In the genomic region with DNA sequence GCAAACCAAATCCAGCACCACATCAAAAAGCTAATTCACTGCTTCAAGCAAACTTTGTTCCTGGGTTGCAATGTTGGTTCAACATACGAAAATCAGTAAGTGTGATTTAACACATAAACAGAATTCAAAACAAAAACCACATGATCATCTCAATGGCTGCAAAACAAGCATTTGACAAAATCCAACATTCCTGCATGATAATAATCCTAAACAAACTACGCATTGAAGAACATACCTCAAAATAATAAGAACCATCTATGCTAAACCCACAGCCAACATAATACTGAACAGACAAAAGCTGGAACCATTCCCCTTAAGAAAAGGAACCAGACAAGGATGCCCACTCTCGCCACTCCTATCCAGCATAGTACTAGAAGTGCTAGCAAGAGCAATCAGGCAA, we compare ENCODE assay signal across 23 cellular contexts. TPM values are rescaled to one million over a fixed set of nuclear protein-coding genes. Genes with fewer than 3 reads are reported as not detected.
DNase-seq lines count a peak whose midpoint lies in the region; ATAC-seq and TF ChIP-seq lines count a peak whose summit lies in the region.
"Had no signal": no experiment of that assay in that cellular context is flagged by ENCODE, and none has a peak within 500 bp of the region (broad histone marks: within the 10 kb centered on the region; RNA-seq: fewer than 3 reads in every experiment).

No MANE protein-coding gene starts in this region.

- peaks cover 19% of the 10 kb centered on the region for H3K79me2 ChIP-seq in osteoblast (ENCODE audit: insufficient read depth, low read length)

- no peak overlapping the region for H3K9ac ChIP-seq in HUES64 (ENCODE audit: low read depth, low read length)
- H3K9ac ChIP-seq: BLaER1, KMS-11 had no signal

- H3K4me3 Mint-ChIP-seq in natural killer cell, result no peak overlapping the region
- no peak overlapping the region for H3K4me3 Mint-ChIP-seq in natural killer cell treated with Interleukin-12 subunit alpha and Interleukin-12 subunit beta and Interleukin-15 and Interleukin-18, amount 100 ng/mL, for 72 hours

- ATAC-seq in natural killer cell (no peak), GM21717 (IDR thresholded peaks at IDR 0.05; ENCODE audit: unreplicated experiment) (no peak)
- no peak for ATAC-seq in natural killer cell treated with Interleukin-12 subunit alpha and Interleukin-12 subunit beta and Interleukin-15 and Interleukin-18, amount 100 ng/mL, for 72 hours
- ATAC-seq: GM12878 had no signal

- peaks cover 67 to 79% of the 10 kb centered on the region in 2 donors for H3K4me1 Mint-ChIP-seq in natural killer cell
- peaks cover 44 to 46% of the 10 kb centered on the region in 2 donors for H3K4me1 Mint-ChIP-seq in natural killer cell treated with Interleukin-12 subunit alpha and Interleukin-12 subunit beta and Interleukin-15 and Interleukin-18, amount 100 ng/mL, for 72 hours (ENCODE audit: low read depth in 2 of 2)

- DNase-seq in natural killer cell (no peak), fibroblast of gingiva (ENCODE audit: low read depth) (peak; percentile 55), osteoblast (ENCODE audit: insufficient read length, low spot score, missing footprints) (no peak), NCI-H510A (lab: John Stamatoyannopoulos, UW) (no peak), NCI-H1417 treated with DMSO at 0.1 percent for 48 hours (lab: John Stamatoyannopoulos, UW) (no peak)
- no peak for DNase-seq in natural killer cell treated with Interleukin-12 subunit alpha and Interleukin-12 subunit beta and Interleukin-15 and Interleukin-18, amount 100 ng/mL, for 72 hours (ENCODE audit: low spot score)
- DNase-seq: ACHN; CD4-positive, alpha-beta memory T cell; DND-41; HCEC 1CT; NCI-H1105; NCI-H1694; NCI-H2081 treated with DMSO at 0.1 percent for 48 hours; NCI-H2171 treated with DMSO at 0.1 percent for 48 hours; NCI-H446; OCI-M1 had no signal

- H3K9me3 ChIP-seq in HUES64 (ENCODE audit: insufficient read depth, low read depth, low read length) (no peaks in the 10 kb centered on the region), osteoblast (ENCODE audit: low read depth, low read length) (no peaks in the 10 kb centered on the region)
- H3K9me3 ChIP-seq: SJSA1 had no signal

- H3K36me3 ChIP-seq in HUES64 (ENCODE audit: insufficient read depth, low read length) (no peaks in the 10 kb centered on the region), osteoblast (ENCODE audit: insufficient read depth, low read length) (no peaks in the 10 kb centered on the region)

- H3K27me3 ChIP-seq in HUES64 (ENCODE audit: insufficient read depth, low read length), result no peaks in the 10 kb centered on the region
- H3K27me3 ChIP-seq in osteoblast (ENCODE audit: insufficient read depth, low read length), result no peaks in the 10 kb centered on the region
- H3K27me3 ChIP-seq: BLaER1, SJSA1 had no signal

- H3K4me1 ChIP-seq in HUES64 (ENCODE audit: insufficient read depth, low read length) (peaks cover 32% of the 10 kb centered on the region), osteoblast (ENCODE audit: insufficient read depth, low read length) (no peaks in the 10 kb centered on the region)

- no peaks in the 10 kb centered on the region for H3K27me3 Mint-ChIP-seq in natural killer cell (ENCODE audit: low read depth in 2 of 2)
- H3K27me3 Mint-ChIP-seq in natural killer cell treated with Interleukin-12 subunit alpha and Interleukin-12 subunit beta and Interleukin-15 and Interleukin-18, amount 100 ng/mL, for 72 hours, result no peaks in the 10 kb centered on the region
- H3K27me3 Mint-ChIP-seq: CD4-positive, alpha-beta memory T cell had no signal

- intact Hi-C loops in natural killer cell (cut with micrococcal nuclease), result no loop called here

- H2AFZ ChIP-seq in osteoblast (ENCODE audit: low read length), result no peak overlapping the region

- 84% methylated on average over 3 of the region's 3 CpGs for WGBS in HUES64

- H3K27ac ChIP-seq in HUES64 (ENCODE audit: low read depth, low read length) (0 out of 2 replicates have a peak overlapping the region, but pooled peaks have one; percentile 40), osteoblast (ENCODE audit: low read depth, low read length) (no peak overlapping the region)
- H3K27ac ChIP-seq: 22Rv1, BLaER1, KMS-11, SJSA1 had no signal

- TF ChIP-seq CTCF in natural killer cell (IDR thresholded peaks at IDR 0.05) (no peak), osteoblast (IDR thresholded peaks at IDR 0.05; ENCODE audit: extremely low read depth, low read depth, low read length) (no peak)

- no peak overlapping the region for H3K4me2 ChIP-seq in osteoblast (ENCODE audit: insufficient read depth, low read length)
- H3K4me2 ChIP-seq: BLaER1, KMS-11 had no signal

- H3K27ac Mint-ChIP-seq in natural killer cell, result peak overlapping the region; percentile 53 to 75
- no peak overlapping the region for H3K27ac Mint-ChIP-seq in natural killer cell treated with Interleukin-12 subunit alpha and Interleukin-12 subunit beta and Interleukin-15 and Interleukin-18, amount 100 ng/mL, for 72 hours

- no peaks in the 10 kb centered on the region for H3K36me3 Mint-ChIP-seq in natural killer cell
- peaks cover 11% of the 10 kb centered on the region for H3K36me3 Mint-ChIP-seq in natural killer cell treated with Interleukin-12 subunit alpha and Interleukin-12 subunit beta and Interleukin-15 and Interleukin-18, amount 100 ng/mL, for 72 hours

- H4K20me1 ChIP-seq in osteoblast (ENCODE audit: insufficient read depth, low read length), result peaks cover 33% of the 10 kb centered on the region
- H4K20me1 ChIP-seq: BLaER1 had no signal

- peaks cover 0 to 3% of the 10 kb centered on the region in 2 donors for H3K9me3 Mint-ChIP-seq in natural killer cell
- peaks cover 4% of the 10 kb centered on the region for H3K9me3 Mint-ChIP-seq in natural killer cell treated with Interleukin-12 subunit alpha and Interleukin-12 subunit beta and Interleukin-15 and Interleukin-18, amount 100 ng/mL, for 72 hours

- H3K4me3 ChIP-seq in HUES64 (ENCODE audit: low read length), result no peak overlapping the region
- H3K4me3 ChIP-seq in osteoblast (ENCODE audit: insufficient read depth, low read length), result no peak overlapping the region
- H3K4me3 ChIP-seq: BLaER1, GM12878, SJSA1 had no signal

RNA-seq across cellular contexts. Expression of a gene that starts 49.9 kb away (rescaled TPM):
- total RNA-seq in natural killer cell, result 10 to 100 TPM; 23.1 to 27.2 (median 23.1) TPM
- total RNA-seq in natural killer cell treated with Interleukin-12 subunit alpha and Interleukin-12 subunit beta and Interleukin-15 and Interleukin-18, amount 100 ng/mL, for 72 hours, result 10 to 100 TPM; 26.9 to 36.4 TPM
- polyA plus RNA-seq in HUES64 (2013, experiment 1 of 2), result 17.8 TPM
- 18.5 TPM for polyA plus RNA-seq in HUES64 (2013, experiment 2 of 2)
- 19.2 and 20.3 TPM in 2 replicates for total RNA-seq in osteoblast

Comparison
In these comparisons a context has a peak if more than half of its experiments do, and no peak if none do; other contexts are left out.
1. H3K27ac Mint-ChIP-seq: peak in natural killer cell (2 of 2); none in natural killer cell treated with Interleukin-12 subunit alpha and Interleukin-12 subunit beta and Interleukin-15 and Interleukin-18, amount 100 ng/mL, for 72 hours (0 of 2).